In genomic region chr12:22635812-22636211, GRCh38 we compare ENCODE assay signal across 22 cellular contexts. TPM values are rescaled to one million over a fixed set of nuclear protein-coding genes. Genes with fewer than 3 reads are reported as not detected.
DNase-seq lines count a peak whose midpoint lies in the region; ATAC-seq and TF ChIP-seq lines count a peak whose summit lies in the region.
"Had no signal": no experiment of that assay in that cellular context is flagged by ENCODE, and none has a peak within 500 bp of the region (broad histone marks: within the 10 kb centered on the region; RNA-seq: fewer than 3 reads in every experiment).

No MANE protein-coding gene starts in this region.

- TF ChIP-seq RAD21 in IMR-90 (IDR thresholded peaks at IDR 0.05; ENCODE audit: low read length): no peak

- no peak overlapping the region for H2AK9ac ChIP-seq in IMR-90 (replicated peaks; ENCODE audit: low read depth, low read length, poor library complexity)

- no peak for TF ChIP-seq CTCF in AG10803 (conservative IDR thresholded peaks at IDR 0.05; ENCODE audit: low read length)
- TF ChIP-seq CTCF in IMR-90 (conservative IDR thresholded peaks at IDR 0.05; ENCODE audit: low read depth, low read length): no peak
- no peak for TF ChIP-seq CTCF in fibroblast of the aortic adventitia (IDR thresholded peaks at IDR 0.05; ENCODE audit: insufficient read depth, low read length)

- H3K27ac ChIP-seq in IMR-90 (ENCODE audit: insufficient read depth, low read length): no peak overlapping the region
- H3K27ac ChIP-seq: left lung, neutrophil, prostate gland, tibial nerve had no signal

- no peak overlapping the region for H3K9ac ChIP-seq in IMR-90 (ENCODE audit: low read depth, low read length)

- H3K9me1 ChIP-seq in IMR-90 (ENCODE audit: insufficient read depth, low read length): peaks cover 7% of the 10 kb centered on the region; the same call in 1 of the 2 replicates

- no peaks in the 10 kb centered on the region for H3K27me3 ChIP-seq in IMR-90 (ENCODE audit: control insufficient read depth, insufficient read depth, low read length)
- H3K27me3 ChIP-seq: left lung, neutrophil, tibial nerve had no signal

- H3K79me1 ChIP-seq in IMR-90 (ENCODE audit: low read depth in 1 of 2, low read length in 2 of 2): peaks cover 26 to 37% of the 10 kb centered on the region in 2 experiments

- no peak for TF ChIP-seq POLR2A in IMR-90 (IDR thresholded peaks at IDR 0.05; ENCODE audit: low read depth, low read length)

- H3K36me3 ChIP-seq in IMR-90 (ENCODE audit: control insufficient read depth, insufficient read depth, low read length): peaks cover 6% of the 10 kb centered on the region
- H3K36me3 ChIP-seq: left lung, prostate gland, tibial nerve had no signal

- no TSS peak for BruUV-seq in IMR-90 (replicated peaks; lab: Mats Ljungman, UMichigan)

- WGBS in IMR-90 (ENCODE audit: extremely low coverage in 2 of 2, insufficient read length in 1 of 2), 2 experiments: no CpG with 5 or more reads among the region's 1 CpG

- 0 out of 2 replicates have a peak, but pooled peaks cover 2% of the 10 kb centered on the region for H3K4me1 ChIP-seq in IMR-90 (ENCODE audit: control insufficient read depth, insufficient read depth, low read length)
- H3K4me1 ChIP-seq: prostate gland had no signal

- H2BK20ac ChIP-seq in IMR-90 (ENCODE audit: low read depth, low read length): no peak overlapping the region

- H2BK15ac ChIP-seq in IMR-90 (ENCODE audit: low read depth, low read length): no peak overlapping the region

- H3K4me2 ChIP-seq in IMR-90 (ENCODE audit: low read depth, low read length): no peak overlapping the region

- H2BK5ac ChIP-seq in IMR-90 (ENCODE audit: low read depth, low read length, poor library complexity, severe bottlenecking): no peak overlapping the region

- H3K4ac ChIP-seq in IMR-90 (ENCODE audit: low read depth, low read length): no peak overlapping the region

- DNase-seq in AG10803 (ENCODE audit: low read depth): peak; percentile 31
- no peak for DNase-seq in IMR-90
- DNase-seq in astrocyte of the hippocampus (ENCODE audit: low read depth, low spot score): peak; percentile 80
- DNase-seq in fibroblast of the aortic adventitia (ENCODE audit: low read depth): peak; percentile 63
- DNase-seq in activated naive CD4-positive, alpha-beta T cell treated with anti-CD3 and anti-CD28 coated beads, Interleukin-2, amount 50 U/mL, for 16 hours: no peak
- DNase-seq in hippocampal formation (lab: John Stamatoyannopoulos, UW): no peak
- DNase-seq: activated CD4-positive, alpha-beta T cell treated with anti-CD3 and anti-CD28 coated beads, Interleukin-2, amount 10 ng/mL, durations not matched to agents 24 days and 14 days; activated CD8-positive, alpha-beta memory T cell treated with anti-CD3 and anti-CD28 coated beads for 24 hours; activated effector memory CD4-positive, alpha-beta T cell treated with anti-CD3 and anti-CD28 coated beads, Interleukin-2, amount 50 U/mL, for 16 hours; activated naive CD8-positive, alpha-beta T cell treated with anti-CD3 and anti-CD28 coated beads for 36 hours; GOT3; HFFc6; left lung; NCI-H1694 treated with DMSO at 0.1 percent for 48 hours; SIG-M5; stimulated activated CD4-positive, alpha-beta T cell treated with anti-CD3 and anti-CD28 coated beads, Interleukin-4, amount 100 ng/mL, for 24 hours had no signal

- no peak overlapping the region for H3K56ac ChIP-seq in IMR-90 (ENCODE audit: extremely low read depth, insufficient read depth, low read length)

- H3K18ac ChIP-seq in IMR-90 (ENCODE audit: low read depth, low read length): no peak overlapping the region

- H3K23ac ChIP-seq in IMR-90 (ENCODE audit: low read depth, low read length): no peak overlapping the region

- H2AK5ac ChIP-seq in IMR-90 (ENCODE audit: low read depth, low read length): no peak overlapping the region

- H3K4me3 ChIP-seq in AG10803 (ENCODE audit: low read length) (no peak overlapping the region), IMR-90 (ENCODE audit: insufficient read depth, low read depth, low read length) (no peak overlapping the region), fibroblast of the aortic adventitia (ENCODE audit: low read depth, low read length) (no peak overlapping the region)
- H3K4me3 ChIP-seq: left lung, prostate gland, tibial nerve had no signal

- dilution Hi-C loops in IMR-90 (cut with HindIII; ENCODE audit: low sequenced_read_pairs, unreplicated experiment): no loop called here

- H2AFZ ChIP-seq in IMR-90 (replicated peaks; ENCODE audit: low read length, poor library complexity): no peak overlapping the region

- no peaks in the 10 kb centered on the region for H3K9me3 ChIP-seq in IMR-90 (ENCODE audit: control insufficient read depth, insufficient read depth, low read length)
- H3K9me3 ChIP-seq: left lung, neutrophil, prostate gland, tibial nerve had no signal

- intact Hi-C loops in IMR-90 (cut with micrococcal nuclease): loop anchor here (10.0 kb wide), 1 partner anchor 551 kb away; no protein-coding TSS in a partner anchor

- ATAC-seq in IMR-90 (ENCODE audit: low read depth) (peak; percentile 69; the same call in 1 of the 2 replicates), HG03175 (IDR thresholded peaks at IDR 0.05; ENCODE audit: unreplicated experiment) (no peak), GM18867 (IDR thresholded peaks at IDR 0.05; ENCODE audit: unreplicated experiment) (no peak)
- ATAC-seq: left lung, sciatic nerve had no signal

- POLR2A ChIA-PET in IMR-90 (lab: Charles Lee; ENCODE audit: unreplicated experiment): interaction anchor here (0.6 kb wide), 1 partner anchor 609 kb away, joined by 3 read pairs; no protein-coding TSS in a partner anchor

- peaks cover 9% of the 10 kb centered on the region for H4K20me1 ChIP-seq in IMR-90 (ENCODE audit: insufficient read depth, low read length)

- no peak overlapping the region for H4K91ac ChIP-seq in IMR-90 (ENCODE audit: insufficient read depth, low read depth, low read length)

- no peak overlapping the region for H2BK120ac ChIP-seq in IMR-90 (ENCODE audit: low read depth, low read length)

- CTCF ChIA-PET in IMR-90 (lab: Yijun Ruan, JAX): no interaction called here

- in situ Hi-C loops in IMR-90 (cut with MboI; ENCODE audit: low sequenced_read_pairs): loop anchor here (10.0 kb wide), 1 partner anchor 171 kb away; no protein-coding TSS in a partner anchor

- no peak overlapping the region for H4K8ac ChIP-seq in IMR-90 (ENCODE audit: low read depth in 2 of 2, low read length in 2 of 2)

- no peak overlapping the region for H3K14ac ChIP-seq in IMR-90 (replicated peaks; ENCODE audit: low read depth, low read length)

- no peak overlapping the region for H4K5ac ChIP-seq in IMR-90 (ENCODE audit: low read depth, low read length)

TF ChIP-seq in IMR-90, 13 proteins besides CTCF, POLR2A, EP300 and RAD21:
- TF ChIP-seq CEBPB (IDR thresholded peaks at IDR 0.05; ENCODE audit: low read depth, low read length) (peak; percentile 66), FOS (IDR thresholded peaks at IDR 0.05; ENCODE audit: low read depth, low read length) (no peak), ELK1 (IDR thresholded peaks at IDR 0.05; ENCODE audit: borderline replicate concordance, low read depth, low read length) (no peak)

RNA-seq across cellular contexts. Expression of gene ETNK1, which starts 10.8 kb away (rescaled TPM):
- total RNA-seq in IMR-90 (2012; rRNA removed) (33.3 and 35.3 TPM in 2 replicates), fibroblast of the aortic adventitia (ENCODE audit: low replicate concordance) (37.6 and 51.1 TPM in 2 replicates)
- 8.2 and 12.8 TPM in 2 replicates for polyA plus RNA-seq in IMR-90 (2012; rRNA removed)
- 2.4 and 13.7 TPM in 2 replicates for polyA plus RNA-seq in IMR-90 (2012; cell fraction: cytosol; rRNA removed)
- polyA plus RNA-seq in IMR-90 (2012; cell fraction: nucleus; rRNA removed; ENCODE audit: low replicate concordance): 21.7 and 25.1 TPM in 2 replicates

Comparison
In these comparisons a context has a peak if more than half of its experiments do, and no peak if none do; other contexts are left out.
1. DNase-seq: peak in AG10803 (single experiment), astrocyte of the hippocampus (single experiment) and fibroblast of the aortic adventitia (single experiment); none in IMR-90 (single experiment), activated naive CD4-positive, alpha-beta T cell treated with anti-CD3 and anti-CD28 coated beads, Interleukin-2, amount 50 U/mL, for 16 hours (single experiment) and hippocampal formation (0 of 2).